7 cellular contexts compared by ENCODE assay signal in genomic region chr10:119724630-119725549, GRCh38. TPM values are rescaled to one million over a fixed set of nuclear protein-coding genes. Genes with fewer than 3 reads are reported as not detected.
DNase-seq lines count a peak whose midpoint lies in the region; ATAC-seq, FAIRE-seq and TF ChIP-seq lines count a peak whose summit lies in the region.

No MANE protein-coding gene starts in this region.

- H3K27me3 Mint-ChIP-seq in astrocyte (ENCODE audit: low read depth, unreplicated experiment), result no peaks in the 10 kb centered on the region
- peaks cover 0 to 4% (median 0%) of the 10 kb centered on the region in 3 donors for H3K27me3 Mint-ChIP-seq in immature natural killer cell (ENCODE audit: low read depth in 3 of 3)

- H3F3A ChIP-seq in smooth muscle cell (ENCODE audit: low read depth), result peaks cover 10% of the 10 kb centered on the region

- 41% methylated on average over 20 of the region's 20 CpGs for WGBS in smooth muscle cell (ENCODE audit: low lambda C conversion rate)

- FAIRE-seq in astrocyte (lab: Jason Lieb, UNC), result no peak

- H3K79me2 ChIP-seq in astrocyte (ENCODE audit: insufficient read depth, low read length) (peaks cover 35% of the 10 kb centered on the region), smooth muscle cell (ENCODE audit: low read depth) (peaks cover 6% of the 10 kb centered on the region)

- H3K4me2 ChIP-seq in astrocyte (ENCODE audit: low read length) (peak overlapping the region; percentile 83), smooth muscle cell (peak overlapping the region; percentile 91)

- TF ChIP-seq CTCF in GM06990 (IDR thresholded peaks at IDR 0.05; ENCODE audit: insufficient read depth, low read length, poor library complexity, severe bottlenecking) (no peak), astrocyte (IDR thresholded peaks at IDR 0.05; ENCODE audit: insufficient read depth, low read depth, low read length) (no peak), smooth muscle cell (IDR thresholded peaks at IDR 0.05; ENCODE audit: borderline replicate concordance, insufficient read depth, poor library complexity, severe bottlenecking) (no peak)

- no peaks in the 10 kb centered on the region for H3K9me3 ChIP-seq in astrocyte (ENCODE audit: insufficient read depth, low read depth, low read length)
- H3K9me3 ChIP-seq in smooth muscle cell (replicated peaks; ENCODE audit: low read depth), result no peaks in the 10 kb centered on the region

- H2AFZ ChIP-seq in astrocyte (ENCODE audit: low read depth, low read length) (peak overlapping the region; percentile 82), smooth muscle cell (ENCODE audit: low read depth) (peak overlapping the region; percentile 95)

- H3K36me3 ChIP-seq in GM06990 (ENCODE audit: control insufficient read depth, insufficient read depth, low read length) (no peaks in the 10 kb centered on the region), astrocyte (ENCODE audit: insufficient read depth, low read length) (no peaks in the 10 kb centered on the region), smooth muscle cell (ENCODE audit: low read depth) (no peaks in the 10 kb centered on the region)

- H3K27ac Mint-ChIP-seq in astrocyte (ENCODE audit: unreplicated experiment) (peak overlapping the region; percentile 49), immature natural killer cell (peak overlapping the region; percentile 37 to 89 (median 74))

- DNase-seq in GM06990 (ENCODE audit: extremely low read depth, insufficient read length), result peak; percentile 43
- peak; percentile 56 for DNase-seq in NAMALWA (ENCODE audit: low spot score)
- DNase-seq in astrocyte (ENCODE audit: low read depth), result peak; percentile 33
- no peak for DNase-seq in immature natural killer cell
- DNase-seq in smooth muscle cell (lab: John Stamatoyannopoulos, UW; ENCODE audit: unreplicated experiment), result no peak

- H3K4me3 ChIP-seq in GM06990 (replicated peaks; ENCODE audit: low read depth, low read length) (peak overlapping the region; percentile 78), astrocyte (ENCODE audit: insufficient read depth, low read depth, low read length) (peak overlapping the region; percentile 58), smooth muscle cell (peak overlapping the region; percentile 98)

- H3K27me3 ChIP-seq in GM06990 (replicated peaks; ENCODE audit: control insufficient read depth, insufficient read depth, low read length) (no peaks in the 10 kb centered on the region), astrocyte (ENCODE audit: insufficient read depth, low read length) (no peaks in the 10 kb centered on the region), smooth muscle cell (ENCODE audit: low read depth) (no peaks in the 10 kb centered on the region)

- H4K20me1 ChIP-seq in astrocyte (ENCODE audit: insufficient read depth, low read length), result peaks cover 5% of the 10 kb centered on the region
- H4K20me1 ChIP-seq in smooth muscle cell (ENCODE audit: low read depth), result no peaks in the 10 kb centered on the region

- H3K36me3 Mint-ChIP-seq in astrocyte (ENCODE audit: low read depth, unreplicated experiment), result no peaks in the 10 kb centered on the region
- H3K36me3 Mint-ChIP-seq in immature natural killer cell, result no peaks in the 10 kb centered on the region

- H3K4me1 ChIP-seq in astrocyte (ENCODE audit: insufficient read depth, low read length) (peaks cover 17% of the 10 kb centered on the region), smooth muscle cell (ENCODE audit: low read depth) (peaks cover 25% of the 10 kb centered on the region)

- H3K9me3 Mint-ChIP-seq in astrocyte (ENCODE audit: unreplicated experiment), result no peaks in the 10 kb centered on the region
- no peaks in the 10 kb centered on the region for H3K9me3 Mint-ChIP-seq in immature natural killer cell

- peak; percentile 17 for ATAC-seq in GM21723 (IDR thresholded peaks at IDR 0.05; ENCODE audit: unreplicated experiment)
- no peak for ATAC-seq in GM19467 (IDR thresholded peaks at IDR 0.05; ENCODE audit: unreplicated experiment)

- peak overlapping the region; percentile 70 for H3K4me3 Mint-ChIP-seq in astrocyte (ENCODE audit: unreplicated experiment)
- H3K4me3 Mint-ChIP-seq in immature natural killer cell, result peak overlapping the region; percentile 71 to 89 (median 78)

- peaks cover 29% of the 10 kb centered on the region for H3K4me1 Mint-ChIP-seq in astrocyte (ENCODE audit: low read depth, unreplicated experiment)
- peaks cover 21 to 38% of the 10 kb centered on the region in 2 donors for H3K4me1 Mint-ChIP-seq in immature natural killer cell

- H3K9ac ChIP-seq in astrocyte (ENCODE audit: low read length), result peak overlapping the region; percentile 85
- peak overlapping the region; percentile 86 for H3K9ac ChIP-seq in smooth muscle cell (ENCODE audit: low read depth)

- H3K27ac ChIP-seq in astrocyte (ENCODE audit: low read depth, low read length) (peak overlapping the region; percentile 71), smooth muscle cell (ENCODE audit: low read depth) (peak overlapping the region; percentile 76)

RNA-seq across cellular contexts. Expression of gene INPP5F, which starts 1.0 kb away (rescaled TPM):
- total RNA-seq in astrocyte, result 101 and 102 TPM in 2 replicates
- 1 to 10 TPM; 6.7 to 8.0 (median 6.8) TPM for polyA plus RNA-seq in immature natural killer cell
- 106 and 143 TPM in 2 replicates for total RNA-seq in smooth muscle cell
- 15.9 and 16.3 TPM in 2 replicates for polyA plus RNA-seq in smooth muscle cell

Comparison
In these comparisons a context has a peak if more than half of its experiments do, and no peak if none do; other contexts are left out.
1. DNase-seq: peak in GM06990 (single experiment), NAMALWA (single experiment) and astrocyte (single experiment); none in immature natural killer cell (0 of 3) and smooth muscle cell (single experiment).
2. Peak in every context shown above with its lines, with median percentiles within 50 percentile points of each other: H3K4me3 ChIP-seq.